In the genomic region with DNA sequence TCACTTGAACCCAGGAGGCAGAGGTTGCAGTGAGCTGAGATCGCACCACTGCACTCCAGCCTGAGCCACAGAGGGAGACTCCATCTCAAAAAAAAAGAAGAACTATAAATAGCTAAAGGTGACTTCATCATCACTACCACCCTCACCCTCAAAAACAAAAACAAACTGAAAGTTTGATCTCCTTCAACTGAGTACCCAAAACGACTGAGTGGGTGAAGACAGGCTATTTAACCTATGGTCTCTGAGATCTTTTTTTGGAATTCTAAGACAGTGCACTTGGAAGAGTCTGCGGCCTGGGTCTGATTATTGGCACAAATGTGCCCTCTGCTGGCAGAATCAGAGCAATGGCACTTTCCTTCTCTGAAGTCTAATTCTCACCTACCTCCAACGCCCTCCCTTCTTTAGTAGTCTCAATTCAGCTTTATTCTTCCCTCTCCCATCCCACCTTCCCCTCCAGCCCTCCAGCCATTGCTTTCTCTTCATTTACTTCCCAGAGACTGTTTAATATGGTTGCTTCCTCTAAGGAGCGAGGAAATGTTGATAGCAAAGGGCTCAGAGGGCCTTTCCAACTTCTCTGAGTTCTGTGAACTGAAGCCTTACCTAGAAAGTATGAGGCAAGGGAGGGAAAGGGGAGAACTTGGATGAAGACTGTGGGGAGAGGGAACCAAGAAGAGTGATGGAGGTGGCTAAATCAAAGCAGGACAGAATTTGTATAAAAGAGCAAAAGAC, we compare ENCODE assay signal across 8 cellular contexts. TPM values are rescaled to one million over a fixed set of nuclear protein-coding genes. Genes with fewer than 3 reads are reported as not detected.
DNase-seq lines count a peak whose midpoint lies in the region; ATAC-seq and TF ChIP-seq lines count a peak whose summit lies in the region.

No MANE protein-coding gene starts in this region.

- H3K27me3 ChIP-seq in A673 (replicated peaks; ENCODE audit: insufficient read depth, low read depth, low read length, poor library complexity) (no peaks in the 10 kb centered on the region), hepatocyte (no peaks in the 10 kb centered on the region), skeletal muscle tissue (ENCODE audit: control insufficient read depth in 3 of 3, insufficient read depth in 3 of 3, low read length in 3 of 3) (no peaks in the 10 kb centered on the region)

- H3K79me2 ChIP-seq in hepatocyte: no peaks in the 10 kb centered on the region

- 42% methylated on average over 5 of the region's 5 CpGs for WGBS in hepatocyte (ENCODE audit: low lambda C conversion rate, missing lambda C conversion rate)

- H3K27ac ChIP-seq in A673 (ENCODE audit: low read depth, low read length, poor library complexity, severe bottlenecking): no peak overlapping the region
- no peak overlapping the region for H3K27ac ChIP-seq in hepatocyte
- H3K27ac ChIP-seq in skeletal muscle tissue (ENCODE audit: low read depth, low read length): peak overlapping the region; percentile 96

- H4K20me1 ChIP-seq in hepatocyte (ENCODE audit: insufficient read depth, poor library complexity, severe bottlenecking): no peaks in the 10 kb centered on the region

- CTCF ChIA-PET in A673 (lab: Charles Lee): interaction anchor here (0.5 to 2.2 kb wide), 6 partner anchors 18 to 548 kb away, joined by 3 to 10 read pairs (median 5); no protein-coding TSS in a partner anchor

- intact Hi-C loops in A673 (cut with micrococcal nuclease; ENCODE audit: unreplicated experiment): loop anchor here (1.0 kb wide), 2 partner anchors 115 to 380 kb away; no protein-coding TSS in a partner anchor

- no peaks in the 10 kb centered on the region for H3K9me3 Mint-ChIP-seq in T-helper 1 cell treated with Interleukin-12 subunit alpha and Interleukin-12 subunit beta and Interleukin-4 antibody, amounts not matched to agents 30 μg/mL and 1 μg/mL, for 36 hours

- no peak for ATAC-seq in HG02970 (IDR thresholded peaks at IDR 0.05; ENCODE audit: low FRiP score, unreplicated experiment)

- H3K36me3 ChIP-seq in A673 (ENCODE audit: insufficient read depth, low read length, poor library complexity, severe bottlenecking): no peaks in the 10 kb centered on the region
- no peaks in the 10 kb centered on the region for H3K36me3 ChIP-seq in hepatocyte (replicated peaks; ENCODE audit: insufficient read depth, low read depth)
- peaks cover 3 to 15% (median 12%) of the 10 kb centered on the region in 3 donors for H3K36me3 ChIP-seq in skeletal muscle tissue (ENCODE audit: control insufficient read depth in 3 of 3, insufficient read depth in 3 of 3, low read length in 3 of 3)

- no peak for TF ChIP-seq POLR2A in NB4 (IDR thresholded peaks at IDR 0.05; ENCODE audit: extremely low read depth, insufficient read length)

- no peaks in the 10 kb centered on the region for H3K36me3 Mint-ChIP-seq in T-helper 1 cell treated with Interleukin-12 subunit alpha and Interleukin-12 subunit beta and Interleukin-4 antibody, amounts not matched to agents 30 μg/mL and 1 μg/mL, for 36 hours (ENCODE audit: low read depth)

- no peak overlapping the region for H3K4me3 ChIP-seq in A673 (ENCODE audit: low read depth, low read length, poor library complexity, severe bottlenecking)
- H3K4me3 ChIP-seq in NB4 (ENCODE audit: low read depth, low read length): no peak overlapping the region
- H3K4me3 ChIP-seq in astrocyte of the spinal cord (ENCODE audit: low read depth, low read length): no peak overlapping the region
- no peak overlapping the region for H3K4me3 ChIP-seq in hepatocyte
- H3K4me3 ChIP-seq in skeletal muscle tissue (ENCODE audit: low read length in 3 of 3): peak overlapping the region in 1 of 3 donors; percentile 3

- no peak overlapping the region for H3K4me2 ChIP-seq in hepatocyte

- no peaks in the 10 kb centered on the region for H3K9me2 ChIP-seq in hepatocyte (replicated peaks; ENCODE audit: insufficient read depth)

- H2AFZ ChIP-seq in hepatocyte: no peak overlapping the region

- H3K4me1 Mint-ChIP-seq in T-helper 1 cell treated with Interleukin-12 subunit alpha and Interleukin-12 subunit beta and Interleukin-4 antibody, amounts not matched to agents 30 μg/mL and 1 μg/mL, for 36 hours (ENCODE audit: low read depth): peaks cover 18% of the 10 kb centered on the region

- H3K9me3 ChIP-seq in A673 (ENCODE audit: low read depth, low read length, poor library complexity, severe bottlenecking) (no peaks in the 10 kb centered on the region), hepatocyte (ENCODE audit: low read depth) (no peaks in the 10 kb centered on the region), skeletal muscle tissue (ENCODE audit: control insufficient read depth in 3 of 3, low read length in 3 of 3) (no peaks in the 10 kb centered on the region)

- peak overlapping the region; percentile 11 for H3K4me3 Mint-ChIP-seq in T-helper 1 cell treated with Interleukin-12 subunit alpha and Interleukin-12 subunit beta and Interleukin-4 antibody, amounts not matched to agents 30 μg/mL and 1 μg/mL, for 36 hours

- DNase-seq in A673 (ENCODE audit: low spot score) (peak; percentile 81), NB4 (ENCODE audit: low read depth) (peak; percentile 77), astrocyte of the spinal cord (ENCODE audit: low read depth, low spot score) (peak; percentile 74), hepatocyte (ENCODE audit: low spot score) (peak; percentile 82)

- H3K27me3 Mint-ChIP-seq in T-helper 1 cell treated with Interleukin-12 subunit alpha and Interleukin-12 subunit beta and Interleukin-4 antibody, amounts not matched to agents 30 μg/mL and 1 μg/mL, for 36 hours (ENCODE audit: low read depth): peaks cover 7% of the 10 kb centered on the region

- BruUV-seq in A673 (replicated peaks; lab: Mats Ljungman, UMichigan): no TSS peak

- TF ChIP-seq CTCF in A673 (conservative IDR thresholded peaks at IDR 0.05; ENCODE audit: low read depth, low read length) (peak; percentile 85), GM12874 (IDR thresholded peaks at IDR 0.05; ENCODE audit: insufficient read depth, low read depth, low read length) (peak; percentile 78), NB4 (IDR thresholded peaks at IDR 0.05; ENCODE audit: low read depth, low read length) (peak; percentile 83), astrocyte of the spinal cord (IDR thresholded peaks at IDR 0.05; ENCODE audit: low read depth, low read length) (peak; percentile 77), hepatocyte (IDR thresholded peaks at IDR 0.05; ENCODE audit: poor library complexity) (peak; percentile 90)

- POLR2A ChIA-PET in A673 (lab: Charles Lee; ENCODE audit: low non-redundant PET): no interaction called here

- peak overlapping the region; percentile 24 to 51 (median 34) for H3K9ac ChIP-seq in skeletal muscle tissue (ENCODE audit: low read depth in 1 of 3, low read length in 3 of 3)

- H3K27ac Mint-ChIP-seq in T-helper 1 cell treated with Interleukin-12 subunit alpha and Interleukin-12 subunit beta and Interleukin-4 antibody, amounts not matched to agents 30 μg/mL and 1 μg/mL, for 36 hours: peak overlapping the region; percentile 50

- H3K4me1 ChIP-seq in A673 (ENCODE audit: insufficient read depth, low read length, poor library complexity, severe bottlenecking) (peaks cover 6% of the 10 kb centered on the region), hepatocyte (ENCODE audit: insufficient read depth) (peaks cover 10% of the 10 kb centered on the region), skeletal muscle tissue (ENCODE audit: control insufficient read depth in 3 of 3, insufficient read depth in 3 of 3, low read length in 3 of 3) (peaks cover 39 to 61% (median 61%) of the 10 kb centered on the region in 3 donors)

- in situ Hi-C loops in astrocyte of the spinal cord (cut with HindIII; ENCODE audit: low sequenced_read_pairs): no loop called here

RNA-seq across cellular contexts. Expression of a gene that starts 2.9 kb away (rescaled TPM):
- 0.19 TPM in 1 of 2 replicates, not detected in the other for total RNA-seq in A673 (2021)
- total RNA-seq in hepatocyte: 0.20 and 0.50 TPM in 2 replicates
- 0.44 and 1.3 TPM in 2 replicates for polyA plus RNA-seq in hepatocyte
- total RNA-seq in skeletal muscle tissue: 1,224 TPM

RNA-seq across cellular contexts. Expression of a gene that starts 11.7 kb away (rescaled TPM):
- 0.06 TPM in 1 of 2 replicates, not detected in the other for total RNA-seq in A673 (2021)
- not detected in 2 replicates for total RNA-seq in hepatocyte
- 0.40 TPM in 1 of 2 replicates, not detected in the other for polyA plus RNA-seq in hepatocyte
- total RNA-seq in skeletal muscle tissue: 17.2 TPM

RNA-seq across cellular contexts. Expression of a gene that starts 53.0 kb away (rescaled TPM):
- total RNA-seq in A673 (2021): 35.4 and 35.9 TPM in 2 replicates
- total RNA-seq in hepatocyte: 61.6 and 83.4 TPM in 2 replicates
- polyA plus RNA-seq in hepatocyte: 13.2 and 19.4 TPM in 2 replicates
- total RNA-seq in skeletal muscle tissue: 20.4 TPM

RNA-seq across cellular contexts. Expression of a gene that starts 53.7 kb away (rescaled TPM):
- 5.7 and 6.4 TPM in 2 replicates for total RNA-seq in A673 (2021)
- total RNA-seq in hepatocyte: 3.6 and 5.5 TPM in 2 replicates
- 1.9 and 2.4 TPM in 2 replicates for polyA plus RNA-seq in hepatocyte
- total RNA-seq in skeletal muscle tissue: 4.7 TPM

Comparison
In these comparisons a context has a peak if more than half of its experiments do, and no peak if none do; other contexts are left out.
1. RNA of a gene that starts 2.9 kb away (total RNA-seq): 1,224 TPM in skeletal muscle tissue (single experiment); 0.20 to 0.50 TPM in hepatocyte and 0.19 TPM in A673; every median in the first group is over 100 times any median in the second.
2. RNA of a gene that starts 11.7 kb away (total RNA-seq): 17.2 TPM in skeletal muscle tissue (single experiment); 0.06 TPM in A673 and not detected in hepatocyte; every median in the first group is over 10 times any median in the second.
3. Peak in every context shown above with its lines, with median percentiles within 50 percentile points of each other: DNase-seq and CTCF ChIP-seq.